In the genomic region with DNA sequence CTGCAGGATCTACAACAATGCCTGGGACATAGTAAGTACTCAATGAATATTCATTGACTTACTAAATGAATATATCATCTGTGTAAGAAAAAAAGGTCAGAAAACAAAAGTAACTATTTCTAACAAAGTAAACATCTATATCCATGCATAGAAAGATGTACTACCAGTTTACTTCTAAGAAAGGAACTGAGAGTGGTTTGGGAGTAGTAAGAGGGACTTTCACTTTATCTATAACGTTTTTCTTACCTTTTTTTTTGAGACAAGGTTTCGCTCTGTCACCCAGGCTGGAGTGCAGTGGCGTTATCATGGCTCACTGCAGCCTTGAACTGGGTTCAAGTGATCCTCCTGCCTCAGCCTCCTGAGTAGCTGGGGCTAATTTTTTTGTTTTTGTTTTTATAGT, we compare ENCODE assay signal across 12 cellular contexts. TPM values are rescaled to one million over a fixed set of nuclear protein-coding genes. Genes with fewer than 3 reads are reported as not detected.
DNase-seq lines count a peak whose midpoint lies in the region; ATAC-seq, FAIRE-seq and TF ChIP-seq lines count a peak whose summit lies in the region.
"Had no signal": no experiment of that assay in that cellular context is flagged by ENCODE, and none has a peak within 500 bp of the region (broad histone marks: within the 10 kb centered on the region; RNA-seq: fewer than 3 reads in every experiment).

No MANE protein-coding gene starts in this region.

- peaks cover 10% of the 10 kb centered on the region for H3K36me3 ChIP-seq in CD4-positive, alpha-beta memory T cell (ENCODE audit: insufficient read depth, low read length)
- peaks cover 0 to 18% (median 0%) of the 10 kb centered on the region in 3 donors for H3K36me3 ChIP-seq in pancreas

- CTCF ChIA-PET in CD4-positive, alpha-beta memory T cell (lab: Charles Lee; ENCODE audit: partially characterized antibody): no interaction called here

- H3K9me3 ChIP-seq in CD4-positive, alpha-beta memory T cell (ENCODE audit: control insufficient read depth in 1 of 2, low read length in 2 of 2): no peaks in the 10 kb centered on the region
- no peaks in the 10 kb centered on the region for H3K9me3 ChIP-seq in pancreas

- peak overlapping the region in 2 of 7 donors; percentile 5 to 10 for H3K27ac Mint-ChIP-seq in CD4-positive, alpha-beta memory T cell

- no peaks in the 10 kb centered on the region for H3K4me1 ChIP-seq in CD4-positive, alpha-beta memory T cell (ENCODE audit: insufficient read depth, low read length)
- no peaks in the 10 kb centered on the region for H3K4me1 ChIP-seq in pancreas

- H3K9me3 Mint-ChIP-seq in CD4-positive, alpha-beta memory T cell: no peaks in the 10 kb centered on the region

- H3K27me3 ChIP-seq in CD4-positive, alpha-beta memory T cell (ENCODE audit: insufficient read depth, low read length): no peaks in the 10 kb centered on the region
- no peaks in the 10 kb centered on the region for H3K27me3 ChIP-seq in pancreas
- H3K27me3 ChIP-seq: brain microvascular endothelial cell had no signal

- H3K27ac ChIP-seq in CD4-positive, alpha-beta memory T cell (ENCODE audit: low read depth, low read length): no peak overlapping the region
- no peak overlapping the region for H3K27ac ChIP-seq in pancreas
- H3K27ac ChIP-seq: brain microvascular endothelial cell had no signal

- TF ChIP-seq CTCF in pancreas (IDR thresholded peaks at IDR 0.05): no peak

- peaks cover 40 to 56% of the 10 kb centered on the region in 2 donors for H3K36me3 Mint-ChIP-seq in CD4-positive, alpha-beta memory T cell

- POLR2A ChIA-PET in CD4-positive, alpha-beta memory T cell (lab: Charles Lee; ENCODE audit: partially characterized antibody): no interaction called here

- H3K4me3 Mint-ChIP-seq in CD4-positive, alpha-beta memory T cell: peak overlapping the region in 1 of 8 donors; percentile 4

- H3K27me3 Mint-ChIP-seq in CD4-positive, alpha-beta memory T cell: no peaks in the 10 kb centered on the region

- DNase-seq in GM12891 (ENCODE audit: insufficient read length, low spot score): peak; percentile 28
- DNase-seq in CD4-positive, alpha-beta memory T cell: no peak
- no peak for DNase-seq in pancreas
- no peak for DNase-seq in left ventricle myocardium superior
- DNase-seq: brain microvascular endothelial cell, NCI-H1105 treated with DMSO at 0.1 percent for 48 hours had no signal

- no peak for TF ChIP-seq POLR2A in GM12891 (IDR thresholded peaks at IDR 0.05; ENCODE audit: low read depth, low read length)

- FAIRE-seq in GM12891 (lab: Jason Lieb, UNC) (peak; percentile 89), pancreas (lab: Jason Lieb, UNC) (no peak)
- FAIRE-seq: HTR-8/SVneo had no signal

- WGBS in pancreas, 2 donors: 77 to 83% methylated on average over 3 of the region's 3 CpGs

- peak; percentile 98 for ATAC-seq in GM19395 (IDR thresholded peaks at IDR 0.05; ENCODE audit: unreplicated experiment)
- peak; percentile 84 for ATAC-seq in HG02678 (IDR thresholded peaks at IDR 0.05; ENCODE audit: unreplicated experiment)
- peak; percentile 97 for ATAC-seq in HG03432 (IDR thresholded peaks at IDR 0.05; ENCODE audit: unreplicated experiment)
- ATAC-seq in pancreas: no peak
- ATAC-seq in GM19397 (IDR thresholded peaks at IDR 0.05; ENCODE audit: unreplicated experiment): no peak
- no peak for ATAC-seq in left ventricle myocardium superior

- intact Hi-C loops in CD4-positive, alpha-beta memory T cell (cut with micrococcal nuclease): no loop called here
- intact Hi-C loops in pancreas (cut with DNase I): no loop called here
- intact Hi-C loops in left ventricle myocardium superior (cut with micrococcal nuclease): no loop called here

- peaks cover 0 to 2% (median 0%) of the 10 kb centered on the region in 4 donors for H3K4me1 Mint-ChIP-seq in CD4-positive, alpha-beta memory T cell

- H3K4me3 ChIP-seq in CD4-positive, alpha-beta memory T cell (ENCODE audit: low read length in 2 of 2): no peak overlapping the region
- H3K4me3 ChIP-seq in pancreas: no peak overlapping the region

TF ChIP-seq in GM12891, 5 proteins besides CTCF, POLR2A, EP300 and RAD21:
- TF ChIP-seq PAX5 (IDR thresholded peaks at IDR 0.05; ENCODE audit: insufficient read depth, low read length, severe bottlenecking): no peak
- peak; percentile 81 for TF ChIP-seq SPI1 (IDR thresholded peaks at IDR 0.05; ENCODE audit: low read depth, low read length)
- TF ChIP-seq POU2F2 (IDR thresholded peaks at IDR 0.05; ENCODE audit: low read depth, low read length): no peak
- no peak for TF ChIP-seq TAF1 (IDR thresholded peaks at IDR 0.05; ENCODE audit: low read depth, low read length)
TF ChIP-seq in GM12891: peak in this region for 1.

RNA-seq across cellular contexts. Expression of a gene that starts 25.7 kb away (rescaled TPM):
- polyA plus RNA-seq in GM12891 (2012; ENCODE audit: low read depth, missing spikeins): 7.6 TPM
- total RNA-seq in CD4-positive, alpha-beta memory T cell: 10 to 100 TPM; 16.6 to 23.5 TPM
- polyA plus RNA-seq in CD4-positive, alpha-beta memory T cell: 1 to 10 TPM; 3.9 to 8.7 TPM
- total RNA-seq in pancreas: 10 to 100 TPM in 2 of 6 donors, 1 to 10 TPM in 4; 7.4 to 12.1 (median 9.1) TPM
- 10 to 100 TPM in 1 of 2 donors, 1 to 10 TPM in 1; 6.0 to 11.7 TPM for polyA plus RNA-seq in pancreas
- 8.9 TPM for total RNA-seq in left ventricle myocardium superior

RNA-seq across cellular contexts. Expression of a gene that starts 25.7 kb away (rescaled TPM):
- 12.4 TPM for polyA plus RNA-seq in GM12891 (2012; ENCODE audit: low read depth, missing spikeins)
- 1 to 10 TPM in 1 of 2 experiments, under 1 TPM in 1; 0.49 to 2.0 TPM for total RNA-seq in CD4-positive, alpha-beta memory T cell
- polyA plus RNA-seq in CD4-positive, alpha-beta memory T cell: 1 to 10 TPM; 2.8 to 5.9 TPM
- total RNA-seq in pancreas: 10 to 100 TPM in 1 of 6 donors, 1 to 10 TPM in 5; 5.5 to 10.9 (median 7.1) TPM
- polyA plus RNA-seq in pancreas: 10 to 100 TPM; 22.2 to 30.6 TPM
- 20.4 TPM for total RNA-seq in left ventricle myocardium superior

RNA-seq across cellular contexts. Expression of a gene that starts 39.6 kb away (rescaled TPM):
- 0.09 TPM for polyA plus RNA-seq in GM12891 (2012; ENCODE audit: low read depth, missing spikeins)
- under 1 TPM in 1 of 2 experiments, not detected in 1; 0.53 TPM for total RNA-seq in CD4-positive, alpha-beta memory T cell
- polyA plus RNA-seq in CD4-positive, alpha-beta memory T cell: under 1 TPM in 1 of 2 donors, not detected in 1; 0.09 TPM
- total RNA-seq in pancreas: under 1 TPM; 0.13 to 0.91 (median 0.40) TPM
- 1 to 10 TPM in 1 of 2 donors, under 1 TPM in 1; 0.53 to 1.6 TPM for polyA plus RNA-seq in pancreas
- total RNA-seq in left ventricle myocardium superior: 0.10 TPM
- total RNA-seq: SK-MEL-5 had no signal

Comparison
In these comparisons a context has a peak if more than half of its experiments do, and no peak if none do; other contexts are left out.
1. ATAC-seq: peak in GM19395 (single experiment), HG02678 (single experiment) and HG03432 (single experiment); none in pancreas (0 of 4), GM19397 (single experiment) and left ventricle myocardium superior (single experiment).